In the genomic region with DNA sequence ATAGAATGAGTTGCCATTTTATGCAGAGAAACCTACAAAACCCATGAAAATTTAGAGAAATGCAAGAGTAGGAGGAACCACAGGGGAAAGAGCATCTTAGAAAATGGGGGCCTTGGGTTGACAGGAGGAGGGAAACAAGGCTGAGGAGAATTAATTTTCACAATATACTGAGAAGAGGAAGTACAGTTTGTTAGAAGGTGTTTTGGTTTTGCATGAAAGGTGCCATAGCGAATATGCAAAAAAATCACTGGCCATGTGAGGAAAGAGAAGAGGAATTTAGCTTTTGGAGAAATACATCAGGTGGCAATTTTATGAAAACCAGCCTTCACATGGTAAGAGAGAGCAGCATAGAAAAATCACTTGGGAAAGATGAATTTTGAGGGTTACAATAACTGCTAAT, we compare ENCODE assay signal across 29 cellular contexts.
"Had no signal": no experiment of that assay in that cellular context is flagged by ENCODE, and none has a peak within 500 bp of the region (broad histone marks: within the 10 kb centered on the region; RNA-seq: fewer than 3 reads in every experiment).

No MANE protein-coding gene starts in this region.

- H3K4me1 Mint-ChIP-seq: activated CD4-positive, alpha-beta T cell treated with anti-CD3 and anti-CD28 coated beads for 36 hours; activated CD4-positive, alpha-beta T cell treated with anti-CD3 and anti-CD28 coated beads, Interleukin-2, amount 10 ng/mL, durations not matched to agents 24 days and 14 days; activated CD8-positive, alpha-beta memory T cell treated with anti-CD3 and anti-CD28 coated beads, Interleukin-2, amount 10 ng/mL, durations not matched to agents 7 days and 5 days; activated naive CD4-positive, alpha-beta T cell treated with anti-CD3 and anti-CD28 coated beads, Interleukin-2, amount 50 U/mL, for 24 hours; activated naive CD8-positive, alpha-beta T cell treated with anti-CD3 and anti-CD28 coated beads for 36 hours; central memory CD8-positive, alpha-beta T cell had no signal

- H3K27me3 ChIP-seq: brain microvascular endothelial cell, dorsolateral prefrontal cortex, esophagus muscularis mucosa, foreskin keratinocyte, gastrocnemius medialis, heart left ventricle had no signal

- H3K27ac Mint-ChIP-seq: activated CD4-positive, alpha-beta memory T cell treated with anti-CD3 and anti-CD28 coated beads for 36 hours; activated CD4-positive, alpha-beta T cell treated with anti-CD3 and anti-CD28 coated beads for 36 hours; activated CD4-positive, alpha-beta T cell treated with anti-CD3 and anti-CD28 coated beads, Interleukin-2, amount 10 ng/mL, durations not matched to agents 24 days and 14 days; activated CD8-positive, alpha-beta memory T cell treated with anti-CD3 and anti-CD28 coated beads, Interleukin-2, amount 10 ng/mL, durations not matched to agents 7 days and 5 days; activated CD8-positive, alpha-beta T cell treated with anti-CD3 and anti-CD28 coated beads, Interleukin-2, amount 10 ng/mL, durations not matched to agents 7 days and 5 days; activated naive CD4-positive, alpha-beta T cell treated with anti-CD3 and anti-CD28 coated beads for 36 hours; activated naive CD4-positive, alpha-beta T cell treated with anti-CD3 and anti-CD28 coated beads, Interleukin-2, amount 50 U/mL, for 24 hours; activated naive CD8-positive, alpha-beta T cell treated with anti-CD3 and anti-CD28 coated beads for 36 hours; activated T-helper 1 cell treated with anti-CD3 and anti-CD28 coated beads, Interleukin-12 subunit alpha, Interleukin-12 subunit beta, Interleukin-2, Interleukin-4 antibody, amounts not matched to agents 30 ng/mL and 10 ng/mL and 1 ng/mL, durations not matched to agents 14 hours and 24 hours and 36 hours; activated T-helper 2 cell treated with anti-CD3 and anti-CD28 coated beads, Interferon-gamma antibody, Interleukin-2, Interleukin-4, amounts not matched to agents 10 μg/mL and 5 μg/mL and 100 μg/mL, durations not matched to agents 14 hours and 24 hours and 36 hours; dendritic cell treated with granulocyte-macrophage colony-stimulating factor and Interleukin-4, amounts not matched to agents 40 ng/mL and 50 ng/mL, for 4 days had no signal

- DNase-seq: activated CD4-positive, alpha-beta memory T cell treated with anti-CD3 and anti-CD28 coated beads for 36 hours; activated CD4-positive, alpha-beta T cell treated with anti-CD3 and anti-CD28 coated beads for 36 hours; activated CD4-positive, alpha-beta T cell treated with anti-CD3 and anti-CD28 coated beads, Interleukin-2, amount 10 ng/mL, durations not matched to agents 24 days and 14 days; activated CD4-positive, CD25-positive, alpha-beta regulatory T cell; activated CD4-positive, CD25-positive, alpha-beta regulatory T cell treated with anti-CD3 and anti-CD28 coated beads, Interleukin-2, amount 50 U/mL, for 72 hours; activated CD8-positive, alpha-beta memory T cell treated with anti-CD3 and anti-CD28 coated beads, Interleukin-2, amount 10 ng/mL, durations not matched to agents 7 days and 5 days; activated CD8-positive, alpha-beta memory T cell treated with anti-CD3 and anti-CD28 coated beads, Interleukin-2, amount 50 U/mL, for 4 hours; activated CD8-positive, alpha-beta T cell treated with anti-CD3 and anti-CD28 coated beads, Interleukin-2, amount 10 ng/mL, durations not matched to agents 7 days and 5 days; activated effector memory CD4-positive, alpha-beta T cell treated with anti-CD3 and anti-CD28 coated beads, Interleukin-2, amount 50 U/mL, for 16 hours; activated naive CD4-positive, alpha-beta T cell treated with anti-CD3 and anti-CD28 coated beads for 36 hours; activated naive CD8-positive, alpha-beta T cell treated with anti-CD3 and anti-CD28 coated beads for 36 hours; activated T-cell treated with anti-CD3 and anti-CD28 coated beads, Interleukin-2, amount 50 U/mL, for 1 hour; activated T-cell treated with anti-CD3 and anti-CD28 coated beads, Interleukin-2, amount 50 U/mL, for 48 hours; brain microvascular endothelial cell; dorsolateral prefrontal cortex; effector memory CD4-positive, alpha-beta T cell; endodermal cell; foreskin keratinocyte; gastrocnemius medialis; glutamatergic neuron; heart left ventricle; T-helper 2 cell had no signal

- H3K36me3 ChIP-seq: brain microvascular endothelial cell, esophagus muscularis mucosa, gastrocnemius medialis, heart left ventricle had no signal

- H3K27me3 Mint-ChIP-seq: activated CD8-positive, alpha-beta memory T cell treated with anti-CD3 and anti-CD28 coated beads, Interleukin-2, amount 10 ng/mL, durations not matched to agents 7 days and 5 days had no signal

- H3K4me3 Mint-ChIP-seq: activated CD4-positive, alpha-beta memory T cell treated with anti-CD3 and anti-CD28 coated beads for 36 hours; activated CD4-positive, alpha-beta T cell treated with anti-CD3 and anti-CD28 coated beads for 36 hours; activated CD4-positive, alpha-beta T cell treated with anti-CD3 and anti-CD28 coated beads, Interleukin-2, amount 10 ng/mL, durations not matched to agents 24 days and 14 days; activated CD8-positive, alpha-beta memory T cell treated with anti-CD3 and anti-CD28 coated beads, Interleukin-2, amount 10 ng/mL, durations not matched to agents 7 days and 5 days; activated CD8-positive, alpha-beta T cell treated with anti-CD3 and anti-CD28 coated beads, Interleukin-2, amount 10 ng/mL, durations not matched to agents 7 days and 5 days; activated naive CD4-positive, alpha-beta T cell treated with anti-CD3 and anti-CD28 coated beads for 36 hours; activated naive CD4-positive, alpha-beta T cell treated with anti-CD3 and anti-CD28 coated beads, Interleukin-2, amount 50 U/mL, for 24 hours; activated naive CD8-positive, alpha-beta T cell treated with anti-CD3 and anti-CD28 coated beads for 36 hours; activated T-helper 1 cell treated with anti-CD3 and anti-CD28 coated beads, Interleukin-12 subunit alpha, Interleukin-12 subunit beta, Interleukin-2, Interleukin-4 antibody, amounts not matched to agents 30 ng/mL and 10 ng/mL and 1 ng/mL, durations not matched to agents 14 hours and 24 hours and 36 hours; central memory CD8-positive, alpha-beta T cell; dendritic cell treated with granulocyte-macrophage colony-stimulating factor and Interleukin-4, amounts not matched to agents 40 ng/mL and 50 ng/mL, for 4 days; endodermal cell had no signal

- H3K9me3 Mint-ChIP-seq: activated CD4-positive, alpha-beta memory T cell treated with anti-CD3 and anti-CD28 coated beads for 36 hours; activated CD4-positive, alpha-beta T cell treated with anti-CD3 and anti-CD28 coated beads, Interleukin-2, amount 10 ng/mL, durations not matched to agents 24 days and 14 days; activated naive CD4-positive, alpha-beta T cell treated with anti-CD3 and anti-CD28 coated beads for 36 hours; activated naive CD4-positive, alpha-beta T cell treated with anti-CD3 and anti-CD28 coated beads, Interleukin-2, amount 50 U/mL, for 24 hours; activated naive CD8-positive, alpha-beta T cell treated with anti-CD3 and anti-CD28 coated beads for 36 hours; activated T-helper 1 cell treated with anti-CD3 and anti-CD28 coated beads, Interleukin-12 subunit alpha, Interleukin-12 subunit beta, Interleukin-2, Interleukin-4 antibody, amounts not matched to agents 30 ng/mL and 10 ng/mL and 1 ng/mL, durations not matched to agents 14 hours and 24 hours and 36 hours; activated T-helper 2 cell treated with anti-CD3 and anti-CD28 coated beads, Interferon-gamma antibody, Interleukin-2, Interleukin-4, amounts not matched to agents 10 μg/mL and 5 μg/mL and 100 μg/mL, durations not matched to agents 14 hours and 24 hours and 36 hours; central memory CD8-positive, alpha-beta T cell; dendritic cell treated with granulocyte-macrophage colony-stimulating factor and Interleukin-4, amounts not matched to agents 40 ng/mL and 50 ng/mL, for 4 days; endodermal cell had no signal

- H3K27ac ChIP-seq: brain microvascular endothelial cell, coronary artery, dorsolateral prefrontal cortex, esophagus muscularis mucosa, foreskin keratinocyte, gastrocnemius medialis, heart left ventricle had no signal

- H3K4me3 ChIP-seq: coronary artery, dorsolateral prefrontal cortex, esophagus muscularis mucosa, gastrocnemius medialis, heart left ventricle had no signal

- H3K36me3 Mint-ChIP-seq: activated CD4-positive, alpha-beta memory T cell treated with anti-CD3 and anti-CD28 coated beads for 36 hours; activated CD8-positive, alpha-beta memory T cell treated with anti-CD3 and anti-CD28 coated beads, Interleukin-2, amount 10 ng/mL, durations not matched to agents 7 days and 5 days; activated naive CD4-positive, alpha-beta T cell treated with anti-CD3 and anti-CD28 coated beads, Interleukin-2, amount 50 U/mL, for 24 hours; activated naive CD8-positive, alpha-beta T cell treated with anti-CD3 and anti-CD28 coated beads for 36 hours had no signal

- ATAC-seq: activated CD4-positive, alpha-beta T cell treated with anti-CD3 and anti-CD28 coated beads for 36 hours; activated CD8-positive, alpha-beta memory T cell treated with anti-CD3 and anti-CD28 coated beads, Interleukin-2, amount 10 ng/mL, durations not matched to agents 7 days and 5 days; activated CD8-positive, alpha-beta T cell treated with anti-CD3 and anti-CD28 coated beads, Interleukin-2, amount 10 ng/mL, durations not matched to agents 7 days and 5 days; foreskin keratinocyte; gastrocnemius medialis had no signal

- H3K4me1 ChIP-seq: esophagus muscularis mucosa, foreskin keratinocyte had no signal

- H3K9me3 ChIP-seq: esophagus muscularis mucosa, gastrocnemius medialis, heart left ventricle had no signal
